10 cellular contexts compared by ENCODE assay signal in the genomic region with DNA sequence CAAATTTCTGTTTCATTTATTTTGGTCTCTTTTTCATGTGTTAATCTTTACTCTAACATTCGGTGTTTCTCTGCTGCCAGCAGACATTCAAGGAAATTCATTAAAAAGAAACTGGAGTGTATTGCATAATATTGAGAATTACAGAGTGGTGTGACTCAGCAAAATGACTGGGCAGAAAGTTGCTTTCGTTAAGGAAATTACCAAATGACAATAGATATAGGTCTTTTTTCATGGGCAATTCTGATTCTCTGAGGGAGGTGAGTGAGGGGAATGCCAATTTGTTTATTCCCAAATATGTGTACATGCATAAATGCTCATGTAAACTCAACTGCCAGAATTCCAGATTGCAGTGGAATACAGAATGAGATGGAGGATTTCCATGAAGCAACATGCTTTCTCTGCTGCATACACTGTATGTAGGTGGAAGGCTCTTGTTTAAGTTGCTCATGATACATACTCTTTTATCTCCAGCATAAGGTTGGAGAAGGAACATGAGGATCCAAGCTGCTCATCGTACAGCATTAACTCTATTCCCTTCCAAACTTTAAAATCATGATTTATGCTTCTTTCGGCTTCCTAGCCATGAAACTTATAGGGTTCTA.
DNase-seq lines count a peak whose midpoint lies in the region; ATAC-seq and TF ChIP-seq lines count a peak whose summit lies in the region.
"Had no signal": no experiment of that assay in that cellular context is flagged by ENCODE, and none has a peak within 500 bp of the region (broad histone marks: within the 10 kb centered on the region; RNA-seq: fewer than 3 reads in every experiment).

No MANE protein-coding gene starts in this region.

- H3K36me3 ChIP-seq in OCI-LY3 (replicated peaks; ENCODE audit: low read depth, low read length): peaks cover 9% of the 10 kb centered on the region

- H3K27ac ChIP-seq in OCI-LY3 (ENCODE audit: low read length): no peak overlapping the region

- no peak for ATAC-seq in GM21423 (IDR thresholded peaks at IDR 0.05; ENCODE audit: unreplicated experiment)

- no peaks in the 10 kb centered on the region for H3K27me3 ChIP-seq in OCI-LY3 (ENCODE audit: low read depth, low read length)

- no peak overlapping the region for H3K9ac ChIP-seq in OCI-LY3 (ENCODE audit: low read length)

- peak overlapping the region; percentile 35 for H2AFZ ChIP-seq in OCI-LY3 (ENCODE audit: low read depth, low read length)

- H4K20me1 ChIP-seq in OCI-LY3 (ENCODE audit: insufficient read depth, low read length): no peaks in the 10 kb centered on the region

- H3K79me2 ChIP-seq in OCI-LY3 (ENCODE audit: low read length): no peaks in the 10 kb centered on the region

- H3K4me2 ChIP-seq in OCI-LY3 (ENCODE audit: low read length): no peak overlapping the region

- H3K4me3 ChIP-seq in OCI-LY3 (ENCODE audit: low read length): no peak overlapping the region

- H3K9me3 ChIP-seq in OCI-LY3 (ENCODE audit: insufficient read depth, low read length): no peaks in the 10 kb centered on the region

- TF ChIP-seq CTCF in OCI-LY3 (IDR thresholded peaks at IDR 0.05; ENCODE audit: low read depth, low read length): no peak

- H3K4me1 ChIP-seq in OCI-LY3 (ENCODE audit: low read length): peaks cover 5% of the 10 kb centered on the region; the same call in 1 of the 2 replicates

- peak; percentile 21 for DNase-seq in GM03348 (ENCODE audit: low spot score)
- peak; percentile 7 for DNase-seq in dermis blood vessel endothelial cell
- DNase-seq in myocyte (ENCODE audit: low read depth): peak; percentile 52
- DNase-seq in NCI-H1930 (lab: John Stamatoyannopoulos, UW): no peak
- DNase-seq in NCI-H748 treated with DMSO at 0.1 percent for 48 hours (lab: John Stamatoyannopoulos, UW): no peak
- DNase-seq in G401 (ENCODE audit: low spot score): no peak
- DNase-seq: EL, SHP77 treated with DMSO at 0.1 percent for 48 hours had no signal

- in situ Hi-C loops in G401 (cut with HindIII; ENCODE audit: low sequenced_read_pairs): no loop called here

Comparison
In these comparisons a context has a peak if more than half of its experiments do, and no peak if none do; other contexts are left out.
1. DNase-seq: peak in GM03348 (single experiment), dermis blood vessel endothelial cell (single experiment) and myocyte (single experiment); none in NCI-H1930 (0 of 2), NCI-H748 treated with DMSO at 0.1 percent for 48 hours (single experiment) and G401 (single experiment).